Comparison of ENCODE assay signal across 1 cellular context in the genomic region with DNA sequence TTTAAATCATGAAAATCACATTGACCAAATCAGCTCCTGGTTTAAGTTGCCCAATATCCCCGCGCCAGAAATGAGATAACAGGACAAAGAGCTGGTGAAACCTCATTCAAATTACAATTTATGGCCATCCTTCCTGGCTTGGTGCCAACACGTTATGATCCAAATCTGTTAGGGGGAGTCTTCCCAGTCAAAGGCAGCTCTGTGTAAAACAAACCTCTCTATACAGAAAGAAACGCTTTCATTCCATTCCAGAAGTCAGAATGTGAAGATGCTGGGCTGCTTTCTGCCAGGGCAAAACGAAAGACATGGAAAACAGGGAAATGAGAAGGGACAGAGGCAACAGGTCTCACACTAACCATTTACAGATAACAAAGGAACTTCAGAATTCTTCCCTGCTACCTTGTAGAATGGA.
TF ChIP-seq lines count a peak whose summit lies in the region.

No MANE protein-coding gene starts in this region.

TF ChIP-seq in GM23338, 12 proteins besides CTCF, POLR2A, EP300 and RAD21 (continued from another document):
- TF ChIP-seq, protein P1, sequence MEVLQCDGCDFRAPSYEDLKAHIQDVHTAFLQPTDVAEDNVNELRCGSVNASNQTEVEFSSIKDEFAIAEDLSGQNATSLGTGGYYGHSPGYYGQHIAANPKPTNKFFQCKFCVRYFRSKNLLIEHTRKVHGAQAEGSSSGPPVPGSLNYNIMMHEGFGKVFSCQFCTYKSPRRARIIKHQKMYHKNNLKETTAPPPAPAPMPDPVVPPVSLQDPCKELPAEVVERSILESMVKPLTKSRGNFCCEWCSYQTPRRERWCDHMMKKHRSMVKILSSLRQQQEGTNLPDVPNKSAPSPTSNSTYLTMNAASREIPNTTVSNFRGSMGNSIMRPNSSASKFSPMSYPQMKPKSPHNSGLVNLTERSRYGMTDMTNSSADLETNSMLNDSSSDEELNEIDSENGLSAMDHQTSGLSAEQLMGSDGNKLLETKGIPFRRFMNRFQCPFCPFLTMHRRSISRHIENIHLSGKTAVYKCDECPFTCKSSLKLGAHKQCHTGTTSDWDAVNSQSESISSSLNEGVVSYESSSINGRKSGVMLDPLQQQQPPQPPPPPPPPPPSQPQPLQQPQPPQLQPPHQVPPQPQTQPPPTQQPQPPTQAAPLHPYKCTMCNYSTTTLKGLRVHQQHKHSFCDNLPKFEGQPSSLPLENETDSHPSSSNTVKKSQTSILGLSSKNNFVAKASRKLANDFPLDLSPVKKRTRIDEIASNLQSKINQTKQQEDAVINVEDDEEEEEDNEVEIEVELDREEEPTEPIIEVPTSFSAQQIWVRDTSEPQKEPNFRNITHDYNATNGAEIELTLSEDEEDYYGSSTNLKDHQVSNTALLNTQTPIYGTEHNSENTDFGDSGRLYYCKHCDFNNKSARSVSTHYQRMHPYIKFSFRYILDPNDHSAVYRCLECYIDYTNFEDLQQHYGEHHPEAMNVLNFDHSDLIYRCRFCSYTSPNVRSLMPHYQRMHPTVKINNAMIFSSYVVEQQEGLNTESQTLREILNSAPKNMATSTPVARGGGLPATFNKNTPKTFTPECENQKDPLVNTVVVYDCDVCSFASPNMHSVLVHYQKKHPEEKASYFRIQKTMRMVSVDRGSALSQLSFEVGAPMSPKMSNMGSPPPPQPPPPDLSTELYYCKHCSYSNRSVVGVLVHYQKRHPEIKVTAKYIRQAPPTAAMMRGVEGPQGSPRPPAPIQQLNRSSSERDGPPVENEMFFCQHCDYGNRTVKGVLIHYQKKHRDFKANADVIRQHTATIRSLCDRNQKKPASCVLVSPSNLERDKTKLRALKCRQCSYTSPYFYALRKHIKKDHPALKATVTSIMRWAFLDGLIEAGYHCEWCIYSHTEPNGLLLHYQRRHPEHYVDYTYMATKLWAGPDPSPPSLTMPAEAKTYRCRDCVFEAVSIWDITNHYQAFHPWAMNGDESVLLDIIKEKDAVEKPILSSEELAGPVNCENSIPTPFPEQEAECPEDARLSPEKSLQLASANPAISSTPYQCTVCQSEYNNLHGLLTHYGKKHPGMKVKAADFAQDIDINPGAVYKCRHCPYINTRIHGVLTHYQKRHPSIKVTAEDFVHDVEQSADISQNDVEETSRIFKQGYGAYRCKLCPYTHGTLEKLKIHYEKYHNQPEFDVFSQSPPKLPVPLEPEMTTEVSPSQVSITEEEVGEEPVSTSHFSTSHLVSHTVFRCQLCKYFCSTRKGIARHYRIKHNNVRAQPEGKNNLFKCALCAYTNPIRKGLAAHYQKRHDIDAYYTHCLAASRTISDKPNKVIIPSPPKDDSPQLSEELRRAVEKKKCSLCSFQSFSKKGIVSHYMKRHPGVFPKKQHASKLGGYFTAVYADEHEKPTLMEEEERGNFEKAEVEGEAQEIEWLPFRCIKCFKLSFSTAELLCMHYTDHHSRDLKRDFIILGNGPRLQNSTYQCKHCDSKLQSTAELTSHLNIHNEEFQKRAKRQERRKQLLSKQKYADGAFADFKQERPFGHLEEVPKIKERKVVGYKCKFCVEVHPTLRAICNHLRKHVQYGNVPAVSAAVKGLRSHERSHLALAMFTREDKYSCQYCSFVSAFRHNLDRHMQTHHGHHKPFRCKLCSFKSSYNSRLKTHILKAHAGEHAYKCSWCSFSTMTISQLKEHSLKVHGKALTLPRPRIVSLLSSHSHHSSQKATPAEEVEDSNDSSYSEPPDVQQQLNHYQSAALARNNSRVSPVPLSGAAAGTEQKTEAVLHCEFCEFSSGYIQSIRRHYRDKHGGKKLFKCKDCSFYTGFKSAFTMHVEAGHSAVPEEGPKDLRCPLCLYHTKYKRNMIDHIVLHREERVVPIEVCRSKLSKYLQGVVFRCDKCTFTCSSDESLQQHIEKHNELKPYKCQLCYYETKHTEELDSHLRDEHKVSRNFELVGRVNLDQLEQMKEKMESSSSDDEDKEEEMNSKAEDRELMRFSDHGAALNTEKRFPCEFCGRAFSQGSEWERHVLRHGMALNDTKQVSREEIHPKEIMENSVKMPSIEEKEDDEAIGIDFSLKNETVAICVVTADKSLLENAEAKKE (CRISPR knock-in tag; IDR thresholded peaks at IDR 0.05): no peak
- no peak for TF ChIP-seq POLR2AphosphoS5 (IDR thresholded peaks at IDR 0.05; ENCODE audit: low read depth)
